In the genomic region with DNA sequence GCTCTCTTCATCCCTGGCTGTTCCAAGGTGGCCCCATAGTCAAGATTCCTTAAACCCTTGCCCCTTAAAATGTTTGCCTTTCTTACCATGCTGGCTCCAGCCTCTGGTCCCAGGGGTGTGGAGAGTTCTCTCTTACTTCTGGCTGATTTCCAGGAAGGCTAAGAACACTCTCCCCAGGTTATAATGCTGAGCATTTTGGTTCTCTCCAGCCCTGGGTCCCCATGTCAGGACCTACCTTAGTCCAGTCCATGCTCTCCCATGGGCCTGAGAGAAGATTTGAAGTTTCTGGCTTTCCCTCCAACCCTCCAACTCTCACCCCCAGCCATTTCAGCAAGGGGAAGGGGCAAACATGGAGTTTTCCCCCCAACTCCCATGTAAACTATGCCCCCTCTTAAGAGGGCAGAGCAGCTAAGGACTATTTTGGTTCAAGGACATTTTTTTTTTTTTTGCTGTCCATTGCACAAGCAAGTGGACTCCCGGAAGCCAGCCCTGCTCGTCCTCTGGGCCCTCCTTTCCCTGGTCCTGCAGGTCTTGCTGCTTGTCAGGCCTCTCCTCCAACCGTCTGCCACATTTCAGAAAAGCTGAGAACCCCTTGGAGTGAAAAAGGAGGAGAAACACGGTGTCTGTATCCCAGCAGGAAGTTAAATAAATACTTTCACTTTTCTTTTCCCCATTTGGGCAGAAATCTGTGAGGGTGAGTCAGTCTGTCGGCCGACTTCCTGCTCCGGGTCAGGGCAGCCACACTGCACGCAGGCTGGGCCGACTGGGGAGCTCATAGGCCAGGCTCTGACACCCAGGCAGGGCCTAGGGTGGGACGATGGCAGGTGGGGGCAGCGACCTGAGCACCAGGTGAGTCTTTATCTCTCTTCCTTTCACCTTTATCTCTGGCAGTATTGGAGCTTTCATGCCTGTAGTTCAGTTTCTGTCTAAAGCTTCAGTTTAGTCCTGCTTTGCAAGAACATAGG, we compare ENCODE assay signal across 8 cellular contexts.
DNase-seq lines count a peak whose midpoint lies in the region; ATAC-seq and TF ChIP-seq lines count a peak whose summit lies in the region.

A gene (plus strand): TSS at position 741 of the 965 bp plus-strand sequence. CDS start 77 bp downstream, at position 818.

- H3K9me3 ChIP-seq in effector memory CD4-positive, alpha-beta T cell (ENCODE audit: control insufficient read depth, low read length): no peaks in the 10 kb centered on the region
- no peaks in the 10 kb centered on the region for H3K9me3 ChIP-seq in muscle layer of colon (ENCODE audit: low read length)

- H3K36me3 ChIP-seq in effector memory CD4-positive, alpha-beta T cell (ENCODE audit: control insufficient read depth, insufficient read depth, low read length): no peaks in the 10 kb centered on the region
- H3K36me3 ChIP-seq in muscle layer of colon (ENCODE audit: insufficient read depth, low read length): no peaks in the 10 kb centered on the region

- DNase-seq in GM12864 (ENCODE audit: low read depth): no peak
- DNase-seq in NCI-H2029 treated with DMSO at 0.1 percent for 48 hours (lab: John Stamatoyannopoulos, UW): peak; percentile 48
- peak; percentile 74 to 82 for DNase-seq in activated CD4-positive, alpha-beta T cell treated with anti-CD3 and anti-CD28 coated beads, Interleukin-2, amount 50 U/mL, for 48 hours
- DNase-seq in effector memory CD4-positive, alpha-beta T cell: peak; percentile 67 to 71 (median 70)
- DNase-seq in stimulated activated effector memory CD8-positive, alpha-beta T cell treated with anti-CD3 and anti-CD28 coated beads, Interleukin-12 subunit alpha, Interleukin-12 subunit beta, amount 100 ng/mL, for 72 hours (ENCODE audit: low spot score in 2 of 2): peak; percentile 53 to 80
- DNase-seq in retina: no peak

- peak within 1 kb of the TSS; percentile 99 for H3K27ac Mint-ChIP-seq in stimulated activated effector memory CD8-positive, alpha-beta T cell treated with anti-CD3 and anti-CD28 coated beads, Interleukin-12 subunit alpha, Interleukin-12 subunit beta, amount 100 ng/mL, for 72 hours

- H3K4me3 Mint-ChIP-seq in stimulated activated effector memory CD8-positive, alpha-beta T cell treated with anti-CD3 and anti-CD28 coated beads, Interleukin-12 subunit alpha, Interleukin-12 subunit beta, amount 100 ng/mL, for 72 hours: peak within 1 kb of the TSS; percentile 96

- H3K27ac ChIP-seq in effector memory CD4-positive, alpha-beta T cell (ENCODE audit: insufficient read depth, low read length, poor library complexity, severe bottlenecking): peak within 1 kb of the TSS; percentile 83
- H3K27ac ChIP-seq in muscle layer of colon (ENCODE audit: low read depth, low read length): no peak within 1 kb of the TSS

- peaks cover 28% of the 10 kb centered on the region for H3K4me1 ChIP-seq in effector memory CD4-positive, alpha-beta T cell (ENCODE audit: control insufficient read depth, insufficient read depth, low read length, poor library complexity, severe bottlenecking)
- peaks cover 10% of the 10 kb centered on the region for H3K4me1 ChIP-seq in muscle layer of colon (ENCODE audit: insufficient read depth, low read length)

- no peak for TF ChIP-seq CTCF in GM12864 (IDR thresholded peaks at IDR 0.05; ENCODE audit: low read depth, low read length, missing control alignments)

- no peaks in the 10 kb centered on the region for H3K9me3 Mint-ChIP-seq in stimulated activated effector memory CD8-positive, alpha-beta T cell treated with anti-CD3 and anti-CD28 coated beads, Interleukin-12 subunit alpha, Interleukin-12 subunit beta, amount 100 ng/mL, for 72 hours

- peak within 1 kb of the TSS; percentile 7 for H3K9ac ChIP-seq in muscle layer of colon (ENCODE audit: low read length)

- H3K4me3 ChIP-seq in GM12864 (ENCODE audit: low read depth, low read length) (peak within 1 kb of the TSS; percentile 73), muscle layer of colon (ENCODE audit: low read depth in 1 of 2, low read length in 2 of 2) (peak within 1 kb of the TSS; percentile 25 to 85)
- peak within 1 kb of the TSS; percentile 71 for H3K4me3 ChIP-seq in effector memory CD4-positive, alpha-beta T cell (ENCODE audit: insufficient read depth, low read depth, low read length, poor library complexity, severe bottlenecking)

- peaks cover 33% of the 10 kb centered on the region for H3K36me3 Mint-ChIP-seq in stimulated activated effector memory CD8-positive, alpha-beta T cell treated with anti-CD3 and anti-CD28 coated beads, Interleukin-12 subunit alpha, Interleukin-12 subunit beta, amount 100 ng/mL, for 72 hours

- H3K4me1 Mint-ChIP-seq in stimulated activated effector memory CD8-positive, alpha-beta T cell treated with anti-CD3 and anti-CD28 coated beads, Interleukin-12 subunit alpha, Interleukin-12 subunit beta, amount 100 ng/mL, for 72 hours: peaks cover 72% of the 10 kb centered on the region

- ATAC-seq in HG02571 (IDR thresholded peaks at IDR 0.05; ENCODE audit: unreplicated experiment): peak; percentile 87
- ATAC-seq in stimulated activated effector memory CD8-positive, alpha-beta T cell treated with anti-CD3 and anti-CD28 coated beads, Interleukin-12 subunit alpha, Interleukin-12 subunit beta, amount 100 ng/mL, for 72 hours: peak; percentile 97

- H3K27me3 ChIP-seq in effector memory CD4-positive, alpha-beta T cell (replicated peaks; ENCODE audit: control insufficient read depth, insufficient read depth, low read length, poor library complexity, severe bottlenecking): no peaks in the 10 kb centered on the region
- no peaks in the 10 kb centered on the region for H3K27me3 ChIP-seq in muscle layer of colon (ENCODE audit: control insufficient read depth in 1 of 2, insufficient read depth in 2 of 2, low read length in 2 of 2)

Comparison
In these comparisons a context has a peak if more than half of its experiments do, and no peak if none do; other contexts are left out.
1. DNase-seq: peak in NCI-H2029 treated with DMSO at 0.1 percent for 48 hours (single experiment), activated CD4-positive, alpha-beta T cell treated with anti-CD3 and anti-CD28 coated beads, Interleukin-2, amount 50 U/mL, for 48 hours (2 of 2), effector memory CD4-positive, alpha-beta T cell (3 of 3) and stimulated activated effector memory CD8-positive, alpha-beta T cell treated with anti-CD3 and anti-CD28 coated beads, Interleukin-12 subunit alpha, Interleukin-12 subunit beta, amount 100 ng/mL, for 72 hours (2 of 2); none in GM12864 (single experiment) and retina (single experiment).
2. Peak in every context shown above with its lines, with median percentiles within 50 percentile points of each other: H3K4me3 ChIP-seq.